In the genomic region with DNA sequence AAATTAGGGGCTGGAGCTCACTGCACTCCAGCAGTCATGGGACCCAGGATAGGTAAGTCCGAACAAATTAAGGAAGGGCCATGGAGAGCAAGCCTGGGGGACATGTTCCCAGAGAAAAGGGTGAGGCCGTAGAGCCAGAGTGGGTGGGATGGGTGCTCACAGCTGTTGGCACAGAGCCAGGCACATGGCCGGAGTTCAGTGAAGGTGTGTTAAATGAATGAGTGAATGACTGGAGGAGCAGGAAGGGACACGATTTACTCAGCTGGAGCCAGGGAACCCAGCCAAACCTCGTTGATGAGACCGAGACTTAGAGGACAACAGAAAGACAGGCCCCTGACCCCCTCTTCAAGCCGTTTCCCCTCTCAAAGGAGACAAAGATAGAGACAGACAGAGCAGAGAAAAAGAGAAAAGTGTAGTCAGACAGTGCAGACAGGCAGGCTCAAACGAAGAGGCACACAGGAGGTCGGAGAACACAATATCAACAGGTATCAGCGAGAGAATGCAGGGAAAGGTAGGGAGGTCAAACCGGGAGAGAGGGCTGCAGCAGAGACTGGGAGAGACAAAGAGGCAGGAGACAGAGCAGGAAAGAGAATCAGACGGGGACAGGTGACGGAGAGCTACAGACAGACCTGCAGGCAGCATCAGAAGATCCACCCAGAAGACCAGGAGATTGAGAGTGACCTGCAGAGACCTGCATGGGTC, we compare ENCODE assay signal across 12 cellular contexts. TPM values are rescaled to one million over a fixed set of nuclear protein-coding genes. Genes with fewer than 3 reads are reported as not detected.
DNase-seq lines count a peak whose midpoint lies in the region; ATAC-seq and TF ChIP-seq lines count a peak whose summit lies in the region.
"Had no signal": no experiment of that assay in that cellular context is flagged by ENCODE, and none has a peak within 500 bp of the region (broad histone marks: within the 10 kb centered on the region; RNA-seq: fewer than 3 reads in every experiment).

No MANE protein-coding gene starts in this region.

- CTCF ChIA-PET in A673 (lab: Charles Lee): no interaction called here

- POLR2A ChIA-PET in A673 (lab: Charles Lee; ENCODE audit: low non-redundant PET): no interaction called here

- H3K36me3 Mint-ChIP-seq in nephron (ENCODE audit: low read depth): no peaks in the 10 kb centered on the region
- no peaks in the 10 kb centered on the region for H3K36me3 Mint-ChIP-seq in activated CD4-positive, alpha-beta T cell treated with anti-CD3 and anti-CD28 coated beads, Interleukin-2, amount 10 ng/mL, durations not matched to agents 24 days and 14 days (ENCODE audit: low read depth)
- H3K36me3 Mint-ChIP-seq: activated naive CD4-positive, alpha-beta T cell treated with anti-CD3 and anti-CD28 coated beads, Interleukin-2, amount 50 U/mL, for 24 hours had no signal

- H3K9me3 ChIP-seq in heart right ventricle (no peaks in the 10 kb centered on the region), esophagus (ENCODE audit: control insufficient read depth in 2 of 2, insufficient read depth in 1 of 2, low read depth in 1 of 2, low read length in 1 of 2) (no peaks in the 10 kb centered on the region), upper lobe of left lung (no peaks in the 10 kb centered on the region), A673 (ENCODE audit: low read depth, low read length, poor library complexity, severe bottlenecking) (no peaks in the 10 kb centered on the region)

- H3K27ac Mint-ChIP-seq in nephron: peak overlapping the region in 2 of 3 experiments; percentile 29 to 39
- H3K27ac Mint-ChIP-seq in activated CD4-positive, alpha-beta T cell treated with anti-CD3 and anti-CD28 coated beads, Interleukin-2, amount 10 ng/mL, durations not matched to agents 24 days and 14 days: no peak overlapping the region
- H3K27ac Mint-ChIP-seq: activated naive CD4-positive, alpha-beta T cell treated with anti-CD3 and anti-CD28 coated beads, Interleukin-2, amount 50 U/mL, for 24 hours had no signal

- TF ChIP-seq EP300 in upper lobe of left lung (IDR thresholded peaks at IDR 0.05): no peak

- intact Hi-C loops in heart right ventricle (cut with DNase I) (loop anchor here in 2 of 10 donors (2.0 to 5.0 kb wide), 2 partner anchors 36 to 53 kb away; no protein-coding TSS in a partner anchor), Right ventricle myocardium superior (cut with DNase I) (no loop called here), A673 (cut with micrococcal nuclease; ENCODE audit: unreplicated experiment) (no loop called here)
- intact Hi-C loops in activated CD4-positive, alpha-beta T cell treated with anti-CD3 and anti-CD28 coated beads, Interleukin-2, amount 10 ng/mL, durations not matched to agents 24 days and 14 days (cut with micrococcal nuclease): no loop called here

- H3K4me1 ChIP-seq in heart right ventricle (peaks cover 0 to 79% (median 52%) of the 10 kb centered on the region in 9 donors), esophagus (ENCODE audit: control insufficient read depth in 2 of 2, insufficient read depth in 2 of 2, low read length in 1 of 2) (peaks cover 4 to 20% of the 10 kb centered on the region in 2 donors), upper lobe of left lung (peaks cover 22 to 51% (median 27%) of the 10 kb centered on the region in 4 donors), A673 (ENCODE audit: insufficient read depth, low read length, poor library complexity, severe bottlenecking) (no peaks in the 10 kb centered on the region)

- no peaks in the 10 kb centered on the region for H3K9me3 Mint-ChIP-seq in nephron
- no peaks in the 10 kb centered on the region for H3K9me3 Mint-ChIP-seq in activated CD4-positive, alpha-beta T cell treated with anti-CD3 and anti-CD28 coated beads, Interleukin-2, amount 10 ng/mL, durations not matched to agents 24 days and 14 days
- H3K9me3 Mint-ChIP-seq: activated naive CD4-positive, alpha-beta T cell treated with anti-CD3 and anti-CD28 coated beads, Interleukin-2, amount 50 U/mL, for 24 hours had no signal

- BruUV-seq in A673 (replicated peaks; lab: Mats Ljungman, UMichigan): no TSS peak

- H3K36me3 ChIP-seq in heart right ventricle: peaks cover 0 to 7% (median 0%) of the 10 kb centered on the region in 9 donors
- H3K36me3 ChIP-seq in esophagus (ENCODE audit: control insufficient read depth in 2 of 2, insufficient read depth in 2 of 2, low read length in 1 of 2): no peaks in the 10 kb centered on the region
- no peaks in the 10 kb centered on the region for H3K36me3 ChIP-seq in upper lobe of left lung
- H3K36me3 ChIP-seq in A673 (ENCODE audit: insufficient read depth, low read length, poor library complexity, severe bottlenecking): no peaks in the 10 kb centered on the region

- H3K27ac ChIP-seq in heart right ventricle (peak overlapping the region in 9 of 10 donors; percentile 38 to 91 (median 76)), esophagus (ENCODE audit: low read depth in 2 of 2, low read length in 1 of 2) (peak overlapping the region; percentile 62 to 66), upper lobe of left lung (peak overlapping the region; percentile 20 to 79 (median 74)), A673 (ENCODE audit: low read depth, low read length, poor library complexity, severe bottlenecking) (no peak overlapping the region)

- TF ChIP-seq CTCF in heart right ventricle (IDR thresholded peaks at IDR 0.05) (no peak), nephron (IDR thresholded peaks at IDR 0.05; ENCODE audit: unreplicated experiment in 3 of 3) (no peak), upper lobe of left lung (IDR thresholded peaks at IDR 0.05) (no peak), A673 (conservative IDR thresholded peaks at IDR 0.05; ENCODE audit: low read depth, low read length) (no peak)

- H3K27me3 Mint-ChIP-seq in nephron (ENCODE audit: low read depth): peaks cover 3% of the 10 kb centered on the region
- H3K27me3 Mint-ChIP-seq in activated CD4-positive, alpha-beta T cell treated with anti-CD3 and anti-CD28 coated beads, Interleukin-2, amount 10 ng/mL, durations not matched to agents 24 days and 14 days: peaks cover 8% of the 10 kb centered on the region
- H3K27me3 Mint-ChIP-seq: activated naive CD4-positive, alpha-beta T cell treated with anti-CD3 and anti-CD28 coated beads, Interleukin-2, amount 50 U/mL, for 24 hours had no signal

- peak overlapping the region; percentile 12 to 62 (median 52) for H3K4me3 ChIP-seq in heart right ventricle
- peak overlapping the region; percentile 24 to 26 for H3K4me3 ChIP-seq in esophagus (ENCODE audit: low read depth in 1 of 2, low read length in 2 of 2)
- H3K4me3 ChIP-seq in upper lobe of left lung: peak overlapping the region; percentile 13 to 47 (median 38)
- H3K4me3 ChIP-seq in A673 (ENCODE audit: low read depth, low read length, poor library complexity, severe bottlenecking): no peak overlapping the region

- H3K27me3 ChIP-seq in heart right ventricle (no peaks in the 10 kb centered on the region), esophagus (ENCODE audit: control insufficient read depth in 1 of 2, insufficient read depth in 2 of 2, low read length in 2 of 2) (no peaks in the 10 kb centered on the region), upper lobe of left lung (no peaks in the 10 kb centered on the region), A673 (replicated peaks; ENCODE audit: insufficient read depth, low read depth, low read length, poor library complexity) (no peaks in the 10 kb centered on the region)

- H3K4me3 Mint-ChIP-seq in nephron: no peak overlapping the region
- H3K4me3 Mint-ChIP-seq in activated CD4-positive, alpha-beta T cell treated with anti-CD3 and anti-CD28 coated beads, Interleukin-2, amount 10 ng/mL, durations not matched to agents 24 days and 14 days: no peak overlapping the region
- H3K4me3 Mint-ChIP-seq: activated naive CD4-positive, alpha-beta T cell treated with anti-CD3 and anti-CD28 coated beads, Interleukin-2, amount 50 U/mL, for 24 hours had no signal

- no peak for TF ChIP-seq POLR2A in upper lobe of left lung (IDR thresholded peaks at IDR 0.05)

- H3K4me1 Mint-ChIP-seq in nephron: peaks cover 45% of the 10 kb centered on the region
- peaks cover 15% of the 10 kb centered on the region for H3K4me1 Mint-ChIP-seq in activated CD4-positive, alpha-beta T cell treated with anti-CD3 and anti-CD28 coated beads, Interleukin-2, amount 10 ng/mL, durations not matched to agents 24 days and 14 days
- H3K4me1 Mint-ChIP-seq: activated naive CD4-positive, alpha-beta T cell treated with anti-CD3 and anti-CD28 coated beads, Interleukin-2, amount 50 U/mL, for 24 hours had no signal

- no peak for DNase-seq in heart right ventricle
- no peak for DNase-seq in Right ventricle myocardium superior
- no peak for DNase-seq in upper lobe of left lung
- no peak for DNase-seq in T1000 (lab: John Stamatoyannopoulos, UW)
- DNase-seq in A673 (ENCODE audit: low spot score): no peak
- DNase-seq in activated CD4-positive, alpha-beta T cell treated with anti-CD3 and anti-CD28 coated beads, Interleukin-2, amount 10 ng/mL, durations not matched to agents 24 days and 14 days: no peak
- DNase-seq: DMS79; stimulated activated CD4-positive, alpha-beta T cell treated with anti-CD3 and anti-CD28 coated beads, Interleukin-15, amount 100 ng/mL, for 24 hours had no signal

- no peak for ATAC-seq in heart right ventricle
- no peak for ATAC-seq in Right ventricle myocardium superior (ENCODE audit: poor library complexity)
- ATAC-seq in upper lobe of left lung (ENCODE audit: low FRiP score in 2 of 2): no peak

- 44 to 53% methylated on average over 13 of the region's 13 CpGs for WGBS in heart right ventricle, 2 donors
- 35 to 41% methylated on average over 13 of the region's 13 CpGs for WGBS in esophagus, 2 donors
- 46 to 47% methylated on average over 13 of the region's 13 CpGs for WGBS in upper lobe of left lung, 2 donors

RNA-seq across cellular contexts. Expression of gene SLCO2B1, which starts 0.6 kb away (rescaled TPM):
- total RNA-seq in heart right ventricle (10 to 100 TPM; 10.7 to 69.0 (median 18.0) TPM), Right ventricle myocardium superior (28.2 TPM), upper lobe of left lung (100 to 1,000 TPM in 4 of 6 donors, 10 to 100 TPM in 2; 86.2 to 366 (median 193) TPM), A673 (2021) (1.0 and 1.1 TPM in 2 replicates)
- polyA plus RNA-seq in heart right ventricle (1 to 10 TPM; 5.2 to 7.2 TPM), esophagus (1 to 10 TPM; 5.6 to 5.7 TPM)
- not detected in 2 replicates for total RNA-seq in activated CD4-positive, alpha-beta T cell treated with anti-CD3 and anti-CD28 coated beads, Interleukin-2, amount 10 ng/mL, durations not matched to agents 24 days and 14 days

RNA-seq across cellular contexts. Expression of gene OR2AT4, which starts 54.8 kb away (rescaled TPM):
- total RNA-seq in heart right ventricle: not detected
- not detected for polyA plus RNA-seq in heart right ventricle
- not detected for total RNA-seq in Right ventricle myocardium superior
- polyA plus RNA-seq in esophagus: not detected
- not detected for total RNA-seq in upper lobe of left lung
- total RNA-seq in A673 (2021): not detected in 2 replicates
- not detected in 2 replicates for total RNA-seq in activated CD4-positive, alpha-beta T cell treated with anti-CD3 and anti-CD28 coated beads, Interleukin-2, amount 10 ng/mL, durations not matched to agents 24 days and 14 days
- total RNA-seq: cerebellum had no signal
